ENCODE assay signal across 7 cellular contexts in the genomic region with DNA sequence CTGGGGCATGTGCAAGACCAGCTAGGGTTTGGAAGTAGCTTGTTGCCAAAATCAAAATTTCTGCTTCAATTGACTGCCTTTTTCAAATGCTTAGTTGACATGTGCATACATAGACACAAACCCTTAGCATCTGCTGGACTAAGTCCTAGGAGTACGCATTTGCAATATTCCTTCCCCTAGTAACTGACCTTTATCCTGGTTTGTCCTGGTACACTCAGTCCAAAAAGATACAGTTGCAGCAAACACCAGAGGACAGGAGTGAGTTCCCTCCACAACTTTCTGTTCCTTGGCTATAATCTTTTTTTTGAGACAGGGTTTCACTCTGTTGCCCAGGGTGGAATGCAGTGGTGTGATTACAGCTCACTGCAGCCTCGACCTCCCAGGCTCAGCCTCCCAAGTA.
"Had no signal": no experiment of that assay in that cellular context is flagged by ENCODE, and none has a peak within 500 bp of the region (broad histone marks: within the 10 kb centered on the region; RNA-seq: fewer than 3 reads in every experiment).

No MANE protein-coding gene starts in this region.

- H3K4me2 ChIP-seq: GM23338 had no signal

- DNase-seq: H7, HCEC 1CT, IMR-90, KG1 had no signal

- H3K4me3 Mint-ChIP-seq: GM23338 had no signal

- H3K27ac ChIP-seq: HL-60 had no signal

- H2AFZ ChIP-seq: GM23338 had no signal

- H3K4me3 ChIP-seq: GM23338, K562 had no signal

- H3K27ac Mint-ChIP-seq: GM23338 had no signal

- ATAC-seq: GM23338, K562 had no signal
